In genomic region chr14:81991998-81992397, GRCh38 we compare ENCODE assay signal across 11 cellular contexts.
DNase-seq lines count a peak whose midpoint lies in the region; ATAC-seq and TF ChIP-seq lines count a peak whose summit lies in the region.
"Had no signal": no experiment of that assay in that cellular context is flagged by ENCODE, and none has a peak within 500 bp of the region (broad histone marks: within the 10 kb centered on the region; RNA-seq: fewer than 3 reads in every experiment).

No MANE protein-coding gene starts in this region.

- H3K9me2 ChIP-seq in PC-9 (ENCODE audit: insufficient read depth), result no peaks in the 10 kb centered on the region

- ATAC-seq in GM19035 (IDR thresholded peaks at IDR 0.05; ENCODE audit: unreplicated experiment), result peak; percentile 51

- H3K4me1 ChIP-seq in PC-9 (replicated peaks; ENCODE audit: insufficient read depth), result no peaks in the 10 kb centered on the region
- H3K4me1 ChIP-seq: colonic mucosa, pancreas had no signal

- H3K4me3 ChIP-seq in PC-9, result no peak overlapping the region
- H3K4me3 ChIP-seq: colonic mucosa, pancreas had no signal

- no peaks in the 10 kb centered on the region for H3K79me2 ChIP-seq in PC-9 (ENCODE audit: low read depth)

- H3K27me3 ChIP-seq in PC-9 (ENCODE audit: insufficient read depth, low read depth), result no peaks in the 10 kb centered on the region
- H3K27me3 ChIP-seq: colonic mucosa, pancreas had no signal

- H3K9me3 ChIP-seq in PC-9 (ENCODE audit: insufficient read depth, low read depth), result no peaks in the 10 kb centered on the region
- H3K9me3 ChIP-seq: colonic mucosa, pancreas had no signal

- intact Hi-C loops in PC-9 (cut with micrococcal nuclease; ENCODE audit: unreplicated experiment), result no loop called here

- H4K20me1 ChIP-seq in PC-9 (ENCODE audit: insufficient read depth), result no peaks in the 10 kb centered on the region

- no peak overlapping the region for H3K27ac ChIP-seq in PC-9
- H3K27ac ChIP-seq: colonic mucosa, pancreas had no signal

- POLR2A ChIA-PET in PC-9 (lab: Charles Lee; ENCODE audit: unreplicated experiment) (no interaction called here), GM10248 (lab: Yijun Ruan, JAX) (no interaction called here)

- no peaks in the 10 kb centered on the region for H3F3A ChIP-seq in PC-9 (ENCODE audit: insufficient read depth, low read depth)

- no peak overlapping the region for H3K4me2 ChIP-seq in PC-9

- BruUV-seq in PC-9 (replicated peaks; lab: Mats Ljungman, UMichigan), result no TSS peak

- CTCF ChIA-PET in PC-9 (lab: Charles Lee) (no interaction called here), GM10248 (lab: Yijun Ruan, JAX) (interaction anchor here (1.0 to 5.8 kb wide), 11 partner anchors 9 to 426 kb away, joined by 3 to 44 read pairs (median 6); no protein-coding TSS in a partner anchor)

- peak; percentile 5 for DNase-seq in GM03348 (ENCODE audit: low spot score)
- peak; percentile 12 for DNase-seq in RKO (ENCODE audit: low spot score)
- DNase-seq in kidney tubule cell (ENCODE audit: low spot score), result peak; percentile 3
- no peak for DNase-seq in occipital lobe (lab: John Stamatoyannopoulos, UW)
- no peak for DNase-seq in PC-9
- no peak for DNase-seq in GM10248 (ENCODE audit: extremely low spot score)
- DNase-seq: activated B cell treated with CpG ODN at 0.5 μM for 24 hours; colonic mucosa; stimulated activated CD4-positive, alpha-beta T cell treated with anti-CD3 and anti-CD28 coated beads, Interleukin-4, amount 100 ng/mL, for 24 hours had no signal

- H3K36me3 ChIP-seq in PC-9 (ENCODE audit: low read depth), result no peaks in the 10 kb centered on the region
- H3K36me3 ChIP-seq: colonic mucosa, pancreas had no signal

- TF ChIP-seq CTCF in PC-9 (conservative IDR thresholded peaks at IDR 0.05) (no peak), GM10248 (IDR thresholded peaks at IDR 0.05; ENCODE audit: control extremely low read depth, extremely low read depth, low read depth, missing control alignments) (no peak)

- H2AFZ ChIP-seq in PC-9, result no peak overlapping the region

Comparison
In these comparisons a context has a peak if more than half of its experiments do, and no peak if none do; other contexts are left out.
1. DNase-seq: peak in GM03348 (single experiment), RKO (single experiment) and kidney tubule cell (single experiment); none in occipital lobe (single experiment), PC-9 (0 of 2) and GM10248 (single experiment).